Comparison of ENCODE assay signal across 9 cellular contexts in genomic region chr2:113198048-113198789, GRCh38. TPM values are rescaled to one million over a fixed set of nuclear protein-coding genes. Genes with fewer than 3 reads are reported as not detected.
DNase-seq lines count a peak whose midpoint lies in the region; ATAC-seq and TF ChIP-seq lines count a peak whose summit lies in the region.
"Had no signal": no experiment of that assay in that cellular context is flagged by ENCODE, and none has a peak within 500 bp of the region (broad histone marks: within the 10 kb centered on the region; RNA-seq: fewer than 3 reads in every experiment).

No MANE protein-coding gene starts in this region.

- H3K23ac ChIP-seq in neuronal stem cell (ENCODE audit: low read depth, low read length, poor library complexity): no peak overlapping the region

- no peaks in the 10 kb centered on the region for H3K9me3 ChIP-seq in esophagus squamous epithelium
- no peaks in the 10 kb centered on the region for H3K9me3 ChIP-seq in neuronal stem cell (replicated peaks in 1 of 2; ENCODE audit: control insufficient read depth in 2 of 2, insufficient read depth in 1 of 2, low read depth in 1 of 2, low read length in 2 of 2)

- H3K27me3 ChIP-seq in esophagus squamous epithelium (no peaks in the 10 kb centered on the region), neuronal stem cell (ENCODE audit: control insufficient read depth in 3 of 3, insufficient read depth in 3 of 3, low read depth in 1 of 3, low read length in 3 of 3) (peaks cover 0 to 25% (median 16%) of the 10 kb centered on the region in 3 experiments)

- peak overlapping the region; percentile 92 to 95 (median 93) for H3K27ac ChIP-seq in esophagus squamous epithelium
- H3K27ac ChIP-seq in neuronal stem cell (replicated peaks; ENCODE audit: low read length): no peak overlapping the region

- H2BK15ac ChIP-seq in neuronal stem cell (ENCODE audit: low read length): no peak overlapping the region

- H3K4ac ChIP-seq in neuronal stem cell (ENCODE audit: low read length): no peak overlapping the region

- H2BK5ac ChIP-seq in neuronal stem cell (ENCODE audit: low read length): peak overlapping the region; percentile 13

- peak overlapping the region; percentile 89 for H3K4me2 ChIP-seq in neuronal stem cell (ENCODE audit: insufficient read depth, low read length, poor library complexity, severe bottlenecking)

- WGBS in esophagus squamous epithelium, 2 donors: 74 to 86% methylated on average over 16 to 22 of the region's 32 CpGs
- WGBS in neuronal stem cell (ENCODE audit: extremely low coverage in 2 of 2, insufficient read length in 2 of 2, insufficient replicate concordance in 1 of 2), 2 donors: no CpG with 5 or more reads among the region's 32 CpGs

- no peak overlapping the region for H3K18ac ChIP-seq in neuronal stem cell (ENCODE audit: low read length)

- TF ChIP-seq CTCF in AG09309 (IDR thresholded peaks at IDR 0.05; ENCODE audit: control insufficient read depth, insufficient read depth, low read depth, low read length, missing control alignments) (no peak), LNCaP clone FGC (IDR thresholded peaks at IDR 0.05; ENCODE audit: control insufficient read depth, extremely low read depth, insufficient read depth) (no peak), esophagus squamous epithelium (IDR thresholded peaks at IDR 0.05) (no peak)

- H2AFZ ChIP-seq in neuronal stem cell (ENCODE audit: low read length): peak overlapping the region; percentile 99

- no peak overlapping the region for H2BK120ac ChIP-seq in neuronal stem cell (ENCODE audit: low read depth, low read length)

- TF ChIP-seq POLR2A in esophagus squamous epithelium (IDR thresholded peaks at IDR 0.05): no peak

- H3K36me3 ChIP-seq in esophagus squamous epithelium: peaks cover 0 to 78% (median 4%) of the 10 kb centered on the region in 3 donors
- no peaks in the 10 kb centered on the region for H3K36me3 ChIP-seq in neuronal stem cell (replicated peaks in 1 of 2; ENCODE audit: control insufficient read depth in 2 of 2, insufficient read depth in 2 of 2, low read length in 2 of 2)

- intact Hi-C loops in esophagus squamous epithelium (cut with DNase I): loop anchor here (5.0 to 10.0 kb wide), 2 partner anchors 53 to 116 kb away; no protein-coding TSS in a partner anchor

- no peak for ATAC-seq in GM21717 (IDR thresholded peaks at IDR 0.05; ENCODE audit: unreplicated experiment)
- no peak for ATAC-seq in activated CD4-positive, CD25-positive, alpha-beta regulatory T cell treated with anti-CD3 and anti-CD28 coated beads, Interleukin-2, amount 50 U/mL, for 24 hours

- H3K79me1 ChIP-seq in neuronal stem cell (ENCODE audit: low read depth, low read length): no peaks in the 10 kb centered on the region

- DNase-seq in AG09309 (ENCODE audit: low read depth): no peak
- DNase-seq in LNCaP clone FGC (ENCODE audit: low read depth): no peak
- DNase-seq in esophagus squamous epithelium (lab: John Stamatoyannopoulos, UW): no peak
- DNase-seq in neuronal stem cell (ENCODE audit: low spot score): no peak
- DNase-seq in AG08395 (ENCODE audit: low spot score): no peak
- no peak for DNase-seq in activated gamma-delta T cell (lab: John Stamatoyannopoulos, UW)
- DNase-seq: NCI-H187 treated with DMSO at 0.1 percent for 48 hours had no signal

- no peak overlapping the region for H2AK5ac ChIP-seq in neuronal stem cell (ENCODE audit: low read depth, low read length)

- H2BK12ac ChIP-seq in neuronal stem cell (ENCODE audit: low read length): no peak overlapping the region

- H3K14ac ChIP-seq in neuronal stem cell (ENCODE audit: low read length): no peak overlapping the region

- H3K4me3 ChIP-seq in AG09309 (ENCODE audit: control insufficient read depth, low read depth, low read length) (peak overlapping the region; percentile 48), LNCaP clone FGC (ENCODE audit: low read depth, low read length) (peak overlapping the region; percentile 33), esophagus squamous epithelium (peak overlapping the region; percentile 61 to 87 (median 69)), neuronal stem cell (ENCODE audit: low read length in 2 of 2) (peak overlapping the region; percentile 72 to 85)

- H3K4me1 ChIP-seq in esophagus squamous epithelium (peaks cover 11 to 47% (median 19%) of the 10 kb centered on the region in 3 donors), neuronal stem cell (ENCODE audit: control insufficient read depth in 2 of 2, insufficient read depth in 1 of 2, low read depth in 1 of 2, low read length in 2 of 2) (peaks cover 9 to 15% of the 10 kb centered on the region in 2 donors)

- H4K91ac ChIP-seq in neuronal stem cell (ENCODE audit: low read depth, low read length, poor library complexity): no peak overlapping the region

- peak overlapping the region; percentile 61 for H3K9ac ChIP-seq in neuronal stem cell (ENCODE audit: low read depth, low read length, poor library complexity)

- H4K8ac ChIP-seq in neuronal stem cell (ENCODE audit: low read depth, low read length): no peak overlapping the region

RNA-seq across cellular contexts. Expression of gene PSD4, which starts 24.4 kb away (rescaled TPM):
- total RNA-seq in esophagus squamous epithelium: 10 to 100 TPM; 25.1 to 62.5 (median 50.2) TPM
- polyA plus RNA-seq in neuronal stem cell (2013, experiment 1 of 2): 0.52 TPM
- 0.78 TPM for polyA plus RNA-seq in neuronal stem cell (2013, experiment 2 of 2)
